In the genomic region with DNA sequence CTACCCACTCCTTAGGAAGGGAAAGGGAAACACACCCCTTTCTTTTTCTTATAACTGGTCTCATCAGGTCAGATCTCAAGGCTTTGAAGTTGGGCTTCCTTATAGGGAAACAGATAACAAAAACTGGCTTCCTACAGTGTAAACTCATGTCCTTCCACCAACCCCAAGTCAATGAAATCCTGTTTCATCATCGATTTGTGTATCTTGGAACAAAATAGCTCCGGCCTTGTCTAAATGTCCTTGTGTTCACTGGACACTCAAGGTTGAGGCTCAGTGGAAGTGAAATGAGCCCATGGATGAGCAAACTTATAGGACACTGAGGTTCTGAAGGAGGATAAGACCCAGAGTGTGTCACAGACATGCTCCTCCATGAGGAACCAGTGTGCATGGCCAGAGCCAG, we compare ENCODE assay signal across 1 cellular context.
TF ChIP-seq lines count a peak whose summit lies in the region.

No MANE protein-coding gene starts in this region.

TF ChIP-seq in IMR-90, 13 proteins besides CTCF, POLR2A, EP300 and RAD21 (continued from another document):
- TF ChIP-seq CHD1 (IDR thresholded peaks at IDR 0.05; ENCODE audit: low read depth, low read length) (no peak), NFE2L2 (IDR thresholded peaks at IDR 0.05; ENCODE audit: low read depth, low read length) (no peak), RFX5 (IDR thresholded peaks at IDR 0.05; ENCODE audit: low read depth, low read length) (no peak), SMC3 (IDR thresholded peaks at IDR 0.05; ENCODE audit: low read depth, low read length) (no peak), RCOR1 (IDR thresholded peaks at IDR 0.05; ENCODE audit: insufficient replicate concordance, low read length) (no peak), BHLHE40 (IDR thresholded peaks at IDR 0.05; ENCODE audit: low read depth, low read length) (no peak), MAZ (IDR thresholded peaks at IDR 0.05; ENCODE audit: borderline replicate concordance, low read depth, low read length) (no peak), CEBPB (IDR thresholded peaks at IDR 0.05; ENCODE audit: low read depth, low read length) (no peak), MAFK (IDR thresholded peaks at IDR 0.05; ENCODE audit: low read depth, low read length) (no peak), FOS (IDR thresholded peaks at IDR 0.05; ENCODE audit: low read depth, low read length) (no peak)
- TF ChIP-seq, protein P1, sequence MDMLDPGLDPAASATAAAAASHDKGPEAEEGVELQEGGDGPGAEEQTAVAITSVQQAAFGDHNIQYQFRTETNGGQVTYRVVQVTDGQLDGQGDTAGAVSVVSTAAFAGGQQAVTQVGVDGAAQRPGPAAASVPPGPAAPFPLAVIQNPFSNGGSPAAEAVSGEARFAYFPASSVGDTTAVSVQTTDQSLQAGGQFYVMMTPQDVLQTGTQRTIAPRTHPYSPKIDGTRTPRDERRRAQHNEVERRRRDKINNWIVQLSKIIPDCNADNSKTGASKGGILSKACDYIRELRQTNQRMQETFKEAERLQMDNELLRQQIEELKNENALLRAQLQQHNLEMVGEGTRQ (IDR thresholded peaks at IDR 0.05; ENCODE audit: low read depth, low read length) = no peak
- TF ChIP-seq, protein P2, sequence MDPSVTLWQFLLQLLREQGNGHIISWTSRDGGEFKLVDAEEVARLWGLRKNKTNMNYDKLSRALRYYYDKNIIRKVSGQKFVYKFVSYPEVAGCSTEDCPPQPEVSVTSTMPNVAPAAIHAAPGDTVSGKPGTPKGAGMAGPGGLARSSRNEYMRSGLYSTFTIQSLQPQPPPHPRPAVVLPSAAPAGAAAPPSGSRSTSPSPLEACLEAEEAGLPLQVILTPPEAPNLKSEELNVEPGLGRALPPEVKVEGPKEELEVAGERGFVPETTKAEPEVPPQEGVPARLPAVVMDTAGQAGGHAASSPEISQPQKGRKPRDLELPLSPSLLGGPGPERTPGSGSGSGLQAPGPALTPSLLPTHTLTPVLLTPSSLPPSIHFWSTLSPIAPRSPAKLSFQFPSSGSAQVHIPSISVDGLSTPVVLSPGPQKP (IDR thresholded peaks at IDR 0.05; ENCODE audit: borderline replicate concordance, low read depth, low read length) = no peak
